In the genomic region with DNA sequence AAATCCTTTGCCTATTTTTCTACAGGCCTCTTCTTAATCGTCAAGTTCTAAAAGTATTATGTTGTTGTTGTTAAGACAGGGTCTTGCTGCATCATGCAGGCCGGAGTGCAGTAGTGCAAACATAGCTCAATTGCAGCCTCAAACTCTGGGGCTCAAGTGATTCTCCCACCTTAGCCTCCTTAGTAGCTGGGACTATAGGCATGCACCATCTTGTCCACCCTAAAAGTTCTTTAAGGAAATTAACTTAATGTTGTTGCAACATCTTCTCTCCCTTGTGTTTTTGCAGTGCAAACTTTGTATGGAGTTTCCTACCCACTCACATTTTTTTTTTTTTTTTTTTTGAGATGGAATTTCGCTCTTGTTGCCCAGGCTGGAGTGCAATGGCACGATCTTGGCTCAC, we compare ENCODE assay signal across 2 cellular contexts.
TF ChIP-seq lines count a peak whose summit lies in the region.

No MANE protein-coding gene starts in this region.

TF ChIP-seq in GM23338, 12 proteins besides CTCF, POLR2A, EP300 and RAD21 (continues in another document):
- TF ChIP-seq NANOG (IDR thresholded peaks at IDR 0.05; ENCODE audit: borderline replicate concordance) = no peak
- TF ChIP-seq ZNF331 (CRISPR knock-in tag; IDR thresholded peaks at IDR 0.05; ENCODE audit: low read depth) = no peak
- no peak for TF ChIP-seq STAT1 (IDR thresholded peaks at IDR 0.05; ENCODE audit: unreplicated experiment)
- no peak for TF ChIP-seq POLR2AphosphoS5 (IDR thresholded peaks at IDR 0.05; ENCODE audit: low read depth)
- TF ChIP-seq, protein P1, sequence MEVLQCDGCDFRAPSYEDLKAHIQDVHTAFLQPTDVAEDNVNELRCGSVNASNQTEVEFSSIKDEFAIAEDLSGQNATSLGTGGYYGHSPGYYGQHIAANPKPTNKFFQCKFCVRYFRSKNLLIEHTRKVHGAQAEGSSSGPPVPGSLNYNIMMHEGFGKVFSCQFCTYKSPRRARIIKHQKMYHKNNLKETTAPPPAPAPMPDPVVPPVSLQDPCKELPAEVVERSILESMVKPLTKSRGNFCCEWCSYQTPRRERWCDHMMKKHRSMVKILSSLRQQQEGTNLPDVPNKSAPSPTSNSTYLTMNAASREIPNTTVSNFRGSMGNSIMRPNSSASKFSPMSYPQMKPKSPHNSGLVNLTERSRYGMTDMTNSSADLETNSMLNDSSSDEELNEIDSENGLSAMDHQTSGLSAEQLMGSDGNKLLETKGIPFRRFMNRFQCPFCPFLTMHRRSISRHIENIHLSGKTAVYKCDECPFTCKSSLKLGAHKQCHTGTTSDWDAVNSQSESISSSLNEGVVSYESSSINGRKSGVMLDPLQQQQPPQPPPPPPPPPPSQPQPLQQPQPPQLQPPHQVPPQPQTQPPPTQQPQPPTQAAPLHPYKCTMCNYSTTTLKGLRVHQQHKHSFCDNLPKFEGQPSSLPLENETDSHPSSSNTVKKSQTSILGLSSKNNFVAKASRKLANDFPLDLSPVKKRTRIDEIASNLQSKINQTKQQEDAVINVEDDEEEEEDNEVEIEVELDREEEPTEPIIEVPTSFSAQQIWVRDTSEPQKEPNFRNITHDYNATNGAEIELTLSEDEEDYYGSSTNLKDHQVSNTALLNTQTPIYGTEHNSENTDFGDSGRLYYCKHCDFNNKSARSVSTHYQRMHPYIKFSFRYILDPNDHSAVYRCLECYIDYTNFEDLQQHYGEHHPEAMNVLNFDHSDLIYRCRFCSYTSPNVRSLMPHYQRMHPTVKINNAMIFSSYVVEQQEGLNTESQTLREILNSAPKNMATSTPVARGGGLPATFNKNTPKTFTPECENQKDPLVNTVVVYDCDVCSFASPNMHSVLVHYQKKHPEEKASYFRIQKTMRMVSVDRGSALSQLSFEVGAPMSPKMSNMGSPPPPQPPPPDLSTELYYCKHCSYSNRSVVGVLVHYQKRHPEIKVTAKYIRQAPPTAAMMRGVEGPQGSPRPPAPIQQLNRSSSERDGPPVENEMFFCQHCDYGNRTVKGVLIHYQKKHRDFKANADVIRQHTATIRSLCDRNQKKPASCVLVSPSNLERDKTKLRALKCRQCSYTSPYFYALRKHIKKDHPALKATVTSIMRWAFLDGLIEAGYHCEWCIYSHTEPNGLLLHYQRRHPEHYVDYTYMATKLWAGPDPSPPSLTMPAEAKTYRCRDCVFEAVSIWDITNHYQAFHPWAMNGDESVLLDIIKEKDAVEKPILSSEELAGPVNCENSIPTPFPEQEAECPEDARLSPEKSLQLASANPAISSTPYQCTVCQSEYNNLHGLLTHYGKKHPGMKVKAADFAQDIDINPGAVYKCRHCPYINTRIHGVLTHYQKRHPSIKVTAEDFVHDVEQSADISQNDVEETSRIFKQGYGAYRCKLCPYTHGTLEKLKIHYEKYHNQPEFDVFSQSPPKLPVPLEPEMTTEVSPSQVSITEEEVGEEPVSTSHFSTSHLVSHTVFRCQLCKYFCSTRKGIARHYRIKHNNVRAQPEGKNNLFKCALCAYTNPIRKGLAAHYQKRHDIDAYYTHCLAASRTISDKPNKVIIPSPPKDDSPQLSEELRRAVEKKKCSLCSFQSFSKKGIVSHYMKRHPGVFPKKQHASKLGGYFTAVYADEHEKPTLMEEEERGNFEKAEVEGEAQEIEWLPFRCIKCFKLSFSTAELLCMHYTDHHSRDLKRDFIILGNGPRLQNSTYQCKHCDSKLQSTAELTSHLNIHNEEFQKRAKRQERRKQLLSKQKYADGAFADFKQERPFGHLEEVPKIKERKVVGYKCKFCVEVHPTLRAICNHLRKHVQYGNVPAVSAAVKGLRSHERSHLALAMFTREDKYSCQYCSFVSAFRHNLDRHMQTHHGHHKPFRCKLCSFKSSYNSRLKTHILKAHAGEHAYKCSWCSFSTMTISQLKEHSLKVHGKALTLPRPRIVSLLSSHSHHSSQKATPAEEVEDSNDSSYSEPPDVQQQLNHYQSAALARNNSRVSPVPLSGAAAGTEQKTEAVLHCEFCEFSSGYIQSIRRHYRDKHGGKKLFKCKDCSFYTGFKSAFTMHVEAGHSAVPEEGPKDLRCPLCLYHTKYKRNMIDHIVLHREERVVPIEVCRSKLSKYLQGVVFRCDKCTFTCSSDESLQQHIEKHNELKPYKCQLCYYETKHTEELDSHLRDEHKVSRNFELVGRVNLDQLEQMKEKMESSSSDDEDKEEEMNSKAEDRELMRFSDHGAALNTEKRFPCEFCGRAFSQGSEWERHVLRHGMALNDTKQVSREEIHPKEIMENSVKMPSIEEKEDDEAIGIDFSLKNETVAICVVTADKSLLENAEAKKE (CRISPR knock-in tag; IDR thresholded peaks at IDR 0.05) = no peak
- TF ChIP-seq ETS1 (IDR thresholded peaks at IDR 0.05) = no peak
- no peak for TF ChIP-seq CREB1 (CRISPR knock-in tag; IDR thresholded peaks at IDR 0.05; ENCODE audit: low read depth)
- no peak for TF ChIP-seq ZNF114 (CRISPR knock-in tag; IDR thresholded peaks at IDR 0.05)
- no peak for TF ChIP-seq JUNB (IDR thresholded peaks at IDR 0.05; ENCODE audit: unreplicated experiment)
- TF ChIP-seq, protein P2, sequence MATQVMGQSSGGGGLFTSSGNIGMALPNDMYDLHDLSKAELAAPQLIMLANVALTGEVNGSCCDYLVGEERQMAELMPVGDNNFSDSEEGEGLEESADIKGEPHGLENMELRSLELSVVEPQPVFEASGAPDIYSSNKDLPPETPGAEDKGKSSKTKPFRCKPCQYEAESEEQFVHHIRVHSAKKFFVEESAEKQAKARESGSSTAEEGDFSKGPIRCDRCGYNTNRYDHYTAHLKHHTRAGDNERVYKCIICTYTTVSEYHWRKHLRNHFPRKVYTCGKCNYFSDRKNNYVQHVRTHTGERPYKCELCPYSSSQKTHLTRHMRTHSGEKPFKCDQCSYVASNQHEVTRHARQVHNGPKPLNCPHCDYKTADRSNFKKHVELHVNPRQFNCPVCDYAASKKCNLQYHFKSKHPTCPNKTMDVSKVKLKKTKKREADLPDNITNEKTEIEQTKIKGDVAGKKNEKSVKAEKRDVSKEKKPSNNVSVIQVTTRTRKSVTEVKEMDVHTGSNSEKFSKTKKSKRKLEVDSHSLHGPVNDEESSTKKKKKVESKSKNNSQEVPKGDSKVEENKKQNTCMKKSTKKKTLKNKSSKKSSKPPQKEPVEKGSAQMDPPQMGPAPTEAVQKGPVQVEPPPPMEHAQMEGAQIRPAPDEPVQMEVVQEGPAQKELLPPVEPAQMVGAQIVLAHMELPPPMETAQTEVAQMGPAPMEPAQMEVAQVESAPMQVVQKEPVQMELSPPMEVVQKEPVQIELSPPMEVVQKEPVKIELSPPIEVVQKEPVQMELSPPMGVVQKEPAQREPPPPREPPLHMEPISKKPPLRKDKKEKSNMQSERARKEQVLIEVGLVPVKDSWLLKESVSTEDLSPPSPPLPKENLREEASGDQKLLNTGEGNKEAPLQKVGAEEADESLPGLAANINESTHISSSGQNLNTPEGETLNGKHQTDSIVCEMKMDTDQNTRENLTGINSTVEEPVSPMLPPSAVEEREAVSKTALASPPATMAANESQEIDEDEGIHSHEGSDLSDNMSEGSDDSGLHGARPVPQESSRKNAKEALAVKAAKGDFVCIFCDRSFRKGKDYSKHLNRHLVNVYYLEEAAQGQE (IDR thresholded peaks at IDR 0.05; ENCODE audit: unreplicated experiment) = no peak

TF ChIP-seq in K562, 482 proteins besides CTCF, POLR2A, EP300 and RAD21:
- no peak for TF ChIP-seq YBX1 (IDR thresholded peaks at IDR 0.05)
- 0 out of 2 replicates have a peak, but pooled peaks have one; percentile 66 for TF ChIP-seq POLR2AphosphoS2 (IDR thresholded peaks at IDR 0.05; ENCODE audit: low read length)
TF ChIP-seq in K562: peak in this region for 1.
